ENCODE assay signal across 11 cellular contexts in the genomic region with DNA sequence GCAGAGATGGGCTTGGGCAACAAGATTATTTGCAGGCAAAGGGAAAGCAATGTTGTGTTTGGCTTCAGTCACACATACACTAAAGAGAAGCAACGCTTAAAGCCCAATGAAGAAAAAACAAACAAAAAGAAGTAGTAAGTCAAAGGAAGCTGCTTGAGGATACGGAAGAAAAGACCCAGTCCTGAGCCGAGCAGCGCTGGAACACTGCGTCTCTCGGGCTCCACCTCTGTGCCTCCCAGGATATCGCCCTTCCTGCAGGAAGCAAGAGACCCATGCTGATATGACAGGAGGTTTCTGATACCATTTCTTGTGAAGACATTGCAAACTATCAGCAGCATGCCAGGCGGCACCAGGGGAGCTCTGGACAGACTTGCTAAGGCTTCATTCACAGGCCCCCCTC. TPM values are rescaled to one million over a fixed set of nuclear protein-coding genes. Genes with fewer than 3 reads are reported as not detected.
DNase-seq lines count a peak whose midpoint lies in the region; ATAC-seq, FAIRE-seq and TF ChIP-seq lines count a peak whose summit lies in the region.
"Had no signal": no experiment of that assay in that cellular context is flagged by ENCODE, and none has a peak within 500 bp of the region (broad histone marks: within the 10 kb centered on the region; RNA-seq: fewer than 3 reads in every experiment).

No MANE protein-coding gene starts in this region.

- peak; percentile 78 for ATAC-seq in Right ventricle myocardium superior (ENCODE audit: poor library complexity)

- H3K27ac ChIP-seq in right atrium auricular region (no peak overlapping the region), vagina (peak overlapping the region; percentile 6)

- TF ChIP-seq CTCF in right atrium auricular region (IDR thresholded peaks at IDR 0.05) (peak in 1 of 2 donors; percentile 41), epithelial cell of proximal tubule (conservative IDR thresholded peaks at IDR 0.05; ENCODE audit: low read depth, low read length) (peak; percentile 43), vagina (IDR thresholded peaks at IDR 0.05) (no peak)

- no peak for FAIRE-seq in frontal cortex (lab: Jason Lieb, UNC)

- no peak for TF ChIP-seq POLR2A in vagina (IDR thresholded peaks at IDR 0.05)

- peak; percentile 61 for DNase-seq in Right ventricle myocardium superior
- no peak for DNase-seq in right atrium auricular region (ENCODE audit: low spot score)
- no peak for DNase-seq in epithelial cell of proximal tubule (ENCODE audit: low read depth)
- peak; percentile 35 for DNase-seq in midbrain (lab: John Stamatoyannopoulos, UW)
- DNase-seq in vagina (ENCODE audit: extremely low spot score in 2 of 2), result no peak
- no peak for DNase-seq in frontal cortex (ENCODE audit: low spot score in 2 of 2)
- no peak for DNase-seq in NCI-H1105 (lab: John Stamatoyannopoulos, UW)
- DNase-seq in GOT3 (lab: John Stamatoyannopoulos, UW), result no peak
- DNase-seq: GDM1, NCI-H1417 treated with DMSO at 0.1 percent for 48 hours, thyroid gland had no signal

- H3K9me3 ChIP-seq in right atrium auricular region (no peaks in the 10 kb centered on the region), vagina (no peaks in the 10 kb centered on the region)
- H3K9me3 ChIP-seq: thyroid gland had no signal

- H3K4me3 ChIP-seq in right atrium auricular region (no peak overlapping the region), epithelial cell of proximal tubule (ENCODE audit: low read depth, low read length) (peak overlapping the region; percentile 34), vagina (no peak overlapping the region)
- H3K4me3 ChIP-seq: thyroid gland had no signal

- H3K27me3 ChIP-seq in right atrium auricular region, result no peaks in the 10 kb centered on the region
- no peaks in the 10 kb centered on the region for H3K27me3 ChIP-seq in vagina
- H3K27me3 ChIP-seq: thyroid gland had no signal

- intact Hi-C loops in Right ventricle myocardium superior (cut with DNase I) (no loop called here), vagina (cut with DNase I) (no loop called here)

- peaks cover 0 to 33% of the 10 kb centered on the region in 2 donors for H3K4me1 ChIP-seq in right atrium auricular region
- peaks cover 59% of the 10 kb centered on the region for H3K4me1 ChIP-seq in vagina

- H3K36me3 ChIP-seq in right atrium auricular region, result no peaks in the 10 kb centered on the region
- no peaks in the 10 kb centered on the region for H3K36me3 ChIP-seq in vagina
- H3K36me3 ChIP-seq: thyroid gland had no signal

RNA-seq across cellular contexts. Expression of a gene that starts 9.9 kb away (rescaled TPM):
- 12.2 TPM for total RNA-seq in Right ventricle myocardium superior
- 10 to 100 TPM; 13.4 to 17.8 TPM for total RNA-seq in right atrium auricular region
- 19.0 and 20.6 TPM in 2 replicates for total RNA-seq in epithelial cell of proximal tubule
- 31.9 TPM for total RNA-seq in vagina
- 172 TPM for total RNA-seq in frontal cortex

Comparison
In these comparisons a context has a peak if more than half of its experiments do, and no peak if none do; other contexts are left out.
1. DNase-seq: peak in Right ventricle myocardium superior (single experiment) and midbrain (single experiment); none in right atrium auricular region (single experiment), epithelial cell of proximal tubule (single experiment), vagina (0 of 2), frontal cortex (0 of 2), NCI-H1105 (single experiment) and GOT3 (single experiment).